8 cellular contexts compared by ENCODE assay signal in genomic region chr12:59596232-59597143, GRCh38. TPM values are rescaled to one million over a fixed set of nuclear protein-coding genes. Genes with fewer than 3 reads are reported as not detected.
DNase-seq lines count a peak whose midpoint lies in the region; ATAC-seq, FAIRE-seq and TF ChIP-seq lines count a peak whose summit lies in the region.

No MANE protein-coding gene starts in this region.

- ATAC-seq in HG02759 (IDR thresholded peaks at IDR 0.05; ENCODE audit: unreplicated experiment) (peak; percentile 51), gastrocnemius medialis (peak; percentile 53 to 56)

- H3K36me3 ChIP-seq in iPS DF 6.9 (ENCODE audit: control insufficient read depth, insufficient read depth, low read length), result no peaks in the 10 kb centered on the region
- no peaks in the 10 kb centered on the region for H3K36me3 ChIP-seq in gastrocnemius medialis

- WGBS in iPS DF 6.9 (ENCODE audit: insufficient coverage, insufficient read length), result no CpG with 5 or more reads among the region's 66 CpGs

- intact Hi-C loops in gastrocnemius medialis (cut with DNase I; ENCODE audit: low total_unique reads), result loop anchor here (2.0 kb wide), 1 partner anchor 102 kb away; no protein-coding TSS in a partner anchor

- H3K27me3 ChIP-seq in iPS DF 6.9 (ENCODE audit: control insufficient read depth, insufficient read depth, low read length) (no peaks in the 10 kb centered on the region), gastrocnemius medialis (no peaks in the 10 kb centered on the region)

- FAIRE-seq in GM12891 (lab: Jason Lieb, UNC), result no peak

- H3K4me3 ChIP-seq in iPS DF 6.9 (ENCODE audit: low read length) (peak overlapping the region; percentile 84), gastrocnemius medialis (peak overlapping the region; percentile 72 to 83 (median 75))

- peak; percentile 5; the same call in 1 of the 2 replicates for TF ChIP-seq POLR2A in GM12891 (IDR thresholded peaks at IDR 0.05; ENCODE audit: low read depth, low read length)
- TF ChIP-seq POLR2A in gastrocnemius medialis (IDR thresholded peaks at IDR 0.05), result peak in 1 of 2 donors; percentile 54

- in situ Hi-C loops in gastrocnemius medialis (cut with MboI; ENCODE audit: low sequenced_read_pairs in 4 of 4), result no loop called here

- no peak overlapping the region for H3K27ac ChIP-seq in iPS DF 6.9 (ENCODE audit: low read length)
- peak overlapping the region; percentile 83 to 94 (median 90) for H3K27ac ChIP-seq in gastrocnemius medialis

- peak; percentile 22 for DNase-seq in GM12891 (ENCODE audit: insufficient read length, low spot score)
- peak; percentile 28 for DNase-seq in NCI-H1436 treated with DMSO at 0.1 percent for 48 hours (lab: John Stamatoyannopoulos, UW)
- DNase-seq in T-helper 9 cell, result peak; percentile 69
- peak; percentile 86 for DNase-seq in astrocyte of the hippocampus (ENCODE audit: low read depth, low spot score)
- peak; percentile 48 for DNase-seq in iPS DF 6.9 (ENCODE audit: low read depth, low spot score)
- peak; percentile 67 to 71 for DNase-seq in gastrocnemius medialis
- DNase-seq in GDM1 (lab: John Stamatoyannopoulos, UW), result no peak

- no peak for TF ChIP-seq CTCF in gastrocnemius medialis (IDR thresholded peaks at IDR 0.05 in 4 of 5, conservative IDR thresholded peaks at IDR 0.05 in 1 of 5)

- H3K4me1 ChIP-seq in iPS DF 6.9 (ENCODE audit: control insufficient read depth, insufficient read depth, low read length) (no peaks in the 10 kb centered on the region), gastrocnemius medialis (peaks cover 8 to 12% of the 10 kb centered on the region in 2 donors)

- H3K9me3 ChIP-seq in iPS DF 6.9 (ENCODE audit: control insufficient read depth, insufficient read depth, low read length) (no peaks in the 10 kb centered on the region), gastrocnemius medialis (no peaks in the 10 kb centered on the region)

TF ChIP-seq in GM12891, 5 proteins besides CTCF, POLR2A, EP300 and RAD21:
- TF ChIP-seq POLR2AphosphoS5 (IDR thresholded peaks at IDR 0.05; ENCODE audit: low read depth, low read length) (no peak; the same call in 1 of the 2 replicates), SPI1 (IDR thresholded peaks at IDR 0.05; ENCODE audit: low read depth, low read length) (no peak), TAF1 (IDR thresholded peaks at IDR 0.05; ENCODE audit: low read depth, low read length) (peak; percentile 15; the same call in 1 of the 2 replicates)

RNA-seq across cellular contexts. Expression of gene SLC16A7, which starts 0.7 kb away (rescaled TPM):
- 0.90 TPM for polyA plus RNA-seq in GM12891 (2012; ENCODE audit: low read depth, missing spikeins)
- total RNA-seq in gastrocnemius medialis, result 10 to 100 TPM in 1 of 4 donors, 1 to 10 TPM in 3; 3.8 to 10.3 (median 6.7) TPM
